In genomic region chr15:44713006-44713966, GRCh38 we compare ENCODE assay signal across 1 cellular context.
TF ChIP-seq lines count a peak whose summit lies in the region.

No MANE protein-coding gene starts in this region.

TF ChIP-seq in HepG2, 621 proteins besides CTCF, POLR2A, EP300 and RAD21:
- TF ChIP-seq ZNF883 (CRISPR knock-in tag; IDR thresholded peaks at IDR 0.05; ENCODE audit: not compliant biosample characterization) (no peak), PRDM15 (CRISPR knock-in tag; IDR thresholded peaks at IDR 0.05) (no peak), ARID3A (IDR thresholded peaks at IDR 0.05; ENCODE audit: low read depth, low read length) (0 out of 2 replicates have a peak, but pooled peaks have one; percentile 23), ZBED4 (CRISPR knock-in tag; IDR thresholded peaks at IDR 0.05; ENCODE audit: borderline replicate concordance) (no peak), SMC3 (IDR thresholded peaks at IDR 0.05; ENCODE audit: low read length) (peak; percentile 17; the same call in 1 of the 2 replicates), ZSCAN12 (CRISPR knock-in tag; IDR thresholded peaks at IDR 0.05) (no peak), GTF2F1 (IDR thresholded peaks at IDR 0.05; ENCODE audit: low read length) (no peak), HOMEZ (CRISPR knock-in tag; IDR thresholded peaks at IDR 0.05; ENCODE audit: low read depth) (no peak), RBFOX2 (IDR thresholded peaks at IDR 0.05; ENCODE audit: low read depth, low read length) (0 out of 2 replicates have a peak, but pooled peaks have one; percentile 20), STAG1 (CRISPR knock-in tag; IDR thresholded peaks at IDR 0.05) (peak; percentile 46; the same call in 1 of the 2 replicates)
